ENCODE assay signal across 14 cellular contexts in genomic region chr2:111055735-111056134, GRCh38.
"Had no signal": no experiment of that assay in that cellular context is flagged by ENCODE, and none has a peak within 500 bp of the region (broad histone marks: within the 10 kb centered on the region; RNA-seq: fewer than 3 reads in every experiment).

No MANE protein-coding gene starts in this region.

- H3K27me3 ChIP-seq: right lobe of liver had no signal

- H3K27ac ChIP-seq: esophagus squamous epithelium, psoas muscle, right lobe of liver, thoracic aorta had no signal

- H3K36me3 ChIP-seq: esophagus squamous epithelium, right lobe of liver, thoracic aorta had no signal

- H3K27ac Mint-ChIP-seq: activated naive CD8-positive, alpha-beta T cell treated with anti-CD3 and anti-CD28 coated beads, Interleukin-2, amount 10 ng/mL, durations not matched to agents 7 days and 5 days had no signal

- ATAC-seq: left ventricle myocardium superior, psoas muscle, right lobe of liver had no signal

- H3K4me3 Mint-ChIP-seq: activated B cell treated with CpG ODN at 0.5 μM for 24 hours; activated naive CD8-positive, alpha-beta T cell treated with anti-CD3 and anti-CD28 coated beads, Interleukin-2, amount 10 ng/mL, durations not matched to agents 7 days and 5 days; nephron had no signal

- H3K4me1 ChIP-seq: esophagus squamous epithelium, psoas muscle, right lobe of liver had no signal

- H3K36me3 Mint-ChIP-seq: activated naive CD8-positive, alpha-beta T cell treated with anti-CD3 and anti-CD28 coated beads, Interleukin-2, amount 10 ng/mL, durations not matched to agents 7 days and 5 days had no signal

- DNase-seq: activated B cell treated with CpG ODN at 0.5 μM for 24 hours; activated naive CD8-positive, alpha-beta T cell treated with anti-CD3 and anti-CD28 coated beads, Interleukin-2, amount 10 ng/mL, durations not matched to agents 7 days and 5 days; anterior cingulate cortex; cortex of kidney; effector CD4-positive, alpha-beta T cell; esophagus squamous epithelium; hypothalamus; left ventricle myocardium superior; mesenchymal stem cell; psoas muscle; right lobe of liver had no signal

- H3K4me2 ChIP-seq: smooth muscle cell had no signal

- H3K9me3 ChIP-seq: esophagus squamous epithelium, psoas muscle, right lobe of liver, thoracic aorta had no signal

- H3K27me3 Mint-ChIP-seq: activated B cell treated with CpG ODN at 0.5 μM for 24 hours had no signal

- H3K4me3 ChIP-seq: esophagus squamous epithelium, psoas muscle, right lobe of liver, smooth muscle cell, thoracic aorta had no signal
